Comparison of ENCODE assay signal across 8 cellular contexts in the genomic region with DNA sequence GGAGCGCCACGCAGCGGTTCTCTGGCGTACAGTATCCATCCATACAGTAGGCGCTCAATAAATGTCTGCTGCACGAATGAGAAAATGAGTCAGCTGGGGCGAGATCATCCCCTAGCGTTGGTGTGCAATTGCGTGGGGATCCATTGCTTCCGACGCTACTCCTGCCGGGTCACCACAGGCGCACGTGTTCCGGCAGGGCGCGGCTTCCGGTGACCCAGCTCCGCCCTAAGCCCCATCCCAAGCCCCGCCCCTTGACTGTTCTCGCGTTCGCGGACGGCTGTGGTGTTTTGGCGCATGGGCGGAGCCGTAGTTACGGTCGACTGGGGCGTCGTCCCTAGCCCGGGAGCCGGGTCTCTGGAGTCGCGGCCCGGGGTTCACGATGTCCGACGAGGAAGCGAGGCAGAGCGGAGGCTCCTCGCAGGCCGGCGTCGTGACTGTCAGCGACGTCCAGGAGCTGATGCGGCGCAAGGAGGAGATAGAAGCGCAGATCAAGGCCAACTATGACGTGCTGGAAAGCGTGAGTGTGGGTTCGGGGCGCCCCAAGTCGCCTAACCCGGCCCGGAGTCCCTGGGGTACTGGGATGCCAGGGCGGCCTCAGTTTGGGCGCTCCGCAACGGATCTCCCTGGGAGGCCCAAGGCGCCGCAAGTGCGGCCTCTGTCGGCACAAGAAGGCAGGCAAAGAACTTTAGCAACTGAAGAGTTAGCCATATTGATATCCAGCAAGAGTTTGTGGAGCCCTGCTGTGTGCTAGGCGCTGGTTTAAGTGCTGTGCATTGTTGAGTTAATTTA. TPM values are rescaled to one million over a fixed set of nuclear protein-coding genes. Genes with fewer than 3 reads are reported as not detected.
A peak's percentile ranks its signal among the peaks of the same experiment; 100 is the strongest.
DNase-seq lines count a peak whose midpoint lies in the region; ATAC-seq and TF ChIP-seq lines count a peak whose summit lies in the region.

PSMD9 (plus strand) TSS at position 313 of the 789 bp plus-strand sequence; CDS start at position 380, 67 bp downstream.

- H3K27me3 ChIP-seq in hepatocyte, result no peaks in the 10 kb centered on the region

- peaks cover 7% of the 10 kb centered on the region for H4K20me1 ChIP-seq in hepatocyte (ENCODE audit: insufficient read depth, poor library complexity, severe bottlenecking)

- no peaks in the 10 kb centered on the region for H3K36me3 ChIP-seq in hepatocyte (replicated peaks; ENCODE audit: insufficient read depth, low read depth)

- H3K79me2 ChIP-seq in hepatocyte, result peaks cover 39% of the 10 kb centered on the region

- peak within 1 kb of the TSS; percentile 81 for H3K4me2 ChIP-seq in hepatocyte

- H3K9me3 ChIP-seq in hepatocyte (ENCODE audit: low read depth), result no peaks in the 10 kb centered on the region

- WGBS in hepatocyte (ENCODE audit: low lambda C conversion rate, missing lambda C conversion rate), result 2% methylated on average over 67 of the region's 67 CpGs

- H3K4me1 ChIP-seq in hepatocyte (ENCODE audit: insufficient read depth), result peaks cover 20% of the 10 kb centered on the region

- peak; percentile 94 for TF ChIP-seq CTCF in 22Rv1 (IDR thresholded peaks at IDR 0.05)
- TF ChIP-seq CTCF in hepatocyte (IDR thresholded peaks at IDR 0.05; ENCODE audit: poor library complexity), result peak; percentile 82

- H3K9me2 ChIP-seq in hepatocyte (replicated peaks; ENCODE audit: insufficient read depth), result no peaks in the 10 kb centered on the region

- ATAC-seq in GM18511 (IDR thresholded peaks at IDR 0.05; ENCODE audit: unreplicated experiment) (peak; percentile 95), HG03039 (IDR thresholded peaks at IDR 0.05; ENCODE audit: unreplicated experiment) (peak; percentile 92)

- peak within 1 kb of the TSS; percentile 75 for H3K4me3 ChIP-seq in hepatocyte

- peak within 1 kb of the TSS; percentile 62 for H2AFZ ChIP-seq in hepatocyte

- H3K27ac ChIP-seq in 22Rv1 (peak within 1 kb of the TSS; percentile 88), hepatocyte (peak within 1 kb of the TSS; percentile 95)

- DNase-seq in NCI-H2081 (lab: John Stamatoyannopoulos, UW) (peak; percentile 96 to 97), T1000 (lab: John Stamatoyannopoulos, UW) (peak; percentile 96), astrocyte of the hippocampus (ENCODE audit: low read depth, low spot score) (peak; percentile 99), hepatocyte (ENCODE audit: low spot score) (peak; percentile 99), retina (peak; percentile 98)

RNA-seq across cellular contexts. Expression of gene PSMD9, which starts in this region (rescaled TPM):
- 61.4 and 106 TPM in 2 replicates for total RNA-seq in hepatocyte
- polyA plus RNA-seq in hepatocyte, result 105 and 114 TPM in 2 replicates

Comparison
In these comparisons a context has a peak if more than half of its experiments do, and no peak if none do; other contexts are left out.
1. Peak in every context shown above with its lines: DNase-seq, ATAC-seq, H3K4me3 ChIP-seq and H3K27ac ChIP-seq.